In the genomic region with DNA sequence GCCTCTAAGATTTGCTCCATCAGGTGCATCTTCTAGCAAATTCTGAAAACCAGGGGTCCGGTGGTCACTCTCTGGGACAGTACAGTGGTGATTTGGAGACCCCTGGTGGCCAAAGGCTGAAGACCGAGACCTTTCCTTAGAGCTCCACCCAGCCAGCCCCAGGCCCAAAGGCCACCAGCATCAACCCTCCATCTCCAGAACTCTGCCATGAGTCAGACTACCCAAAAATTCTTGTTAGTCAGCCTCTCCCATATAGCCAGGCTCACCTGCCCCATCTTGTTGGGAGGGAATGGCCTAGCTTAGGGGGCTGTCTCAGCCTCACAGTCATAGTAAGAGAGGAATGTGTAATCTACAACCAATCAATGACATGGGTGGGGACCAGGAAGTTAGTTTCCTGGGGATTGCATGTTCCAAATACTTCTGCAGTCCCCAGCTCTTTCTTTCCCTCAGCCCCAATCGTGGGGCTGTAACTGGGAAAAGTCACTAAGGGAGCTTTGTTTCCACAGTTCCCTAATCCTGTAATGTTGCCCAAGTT, we compare ENCODE assay signal across 1 cellular context.
TF ChIP-seq lines count a peak whose summit lies in the region.

No MANE protein-coding gene starts in this region.

TF ChIP-seq in endothelial cell of umbilical vein, 7 proteins besides CTCF, POLR2A, EP300 and RAD21:
- TF ChIP-seq FOS (IDR thresholded peaks at IDR 0.05; ENCODE audit: borderline replicate concordance, insufficient read depth, low read length), result no peak
- TF ChIP-seq EZH2 (IDR thresholded peaks at IDR 0.05; ENCODE audit: borderline replicate concordance, low read depth, low read length, severe bottlenecking), result no peak
- TF ChIP-seq POLR2AphosphoS5 (IDR thresholded peaks at IDR 0.05; ENCODE audit: insufficient read depth, low read depth, low read length), result no peak
- TF ChIP-seq JUN (IDR thresholded peaks at IDR 0.05; ENCODE audit: borderline replicate concordance, insufficient read depth, insufficient read length, low read depth), result no peak
- peak; percentile 53 for TF ChIP-seq GATA2 (IDR thresholded peaks at IDR 0.05; ENCODE audit: insufficient read depth, insufficient read length, low read depth, low read length)
- TF ChIP-seq, protein P1, sequence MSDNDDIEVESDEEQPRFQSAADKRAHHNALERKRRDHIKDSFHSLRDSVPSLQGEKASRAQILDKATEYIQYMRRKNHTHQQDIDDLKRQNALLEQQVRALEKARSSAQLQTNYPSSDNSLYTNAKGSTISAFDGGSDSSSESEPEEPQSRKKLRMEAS (IDR thresholded peaks at IDR 0.05; ENCODE audit: insufficient read depth, insufficient read length), result no peak
